Comparison of ENCODE assay signal across 1 cellular context in genomic region chr12:31845613-31846321, GRCh38.
A peak's percentile ranks its signal among the peaks of the same experiment; 100 is the strongest.
TF ChIP-seq lines count a peak whose summit lies in the region.

No MANE protein-coding gene starts in this region.

TF ChIP-seq in HepG2, 621 proteins besides CTCF, POLR2A, EP300 and RAD21 (continued from another document and continues in another):
- TF ChIP-seq BRF2 (CRISPR knock-in tag; IDR thresholded peaks at IDR 0.05) (no peak), ZNF83 (CRISPR knock-in tag; IDR thresholded peaks at IDR 0.05; ENCODE audit: borderline replicate concordance) (no peak), SPEN (CRISPR knock-in tag; IDR thresholded peaks at IDR 0.05; ENCODE audit: low read depth) (no peak), AHDC1 (CRISPR knock-in tag; IDR thresholded peaks at IDR 0.05; ENCODE audit: borderline replicate concordance) (peak; percentile 65; the same call in 1 of the 2 replicates), TAF15 (IDR thresholded peaks at IDR 0.05; ENCODE audit: low read depth, low read length, poor library complexity, severe bottlenecking) (no peak), HMGXB4 (CRISPR knock-in tag; IDR thresholded peaks at IDR 0.05; ENCODE audit: borderline replicate concordance in 1 of 2, low read depth in 1 of 2) (no peak), TFDP1 (CRISPR knock-in tag; IDR thresholded peaks at IDR 0.05; ENCODE audit: borderline replicate concordance) (no peak), ZBTB7B (CRISPR knock-in tag; IDR thresholded peaks at IDR 0.05) (no peak), ZBTB49 (CRISPR knock-in tag; IDR thresholded peaks at IDR 0.05; ENCODE audit: borderline replicate concordance) (no peak), NFATC3 (CRISPR knock-in tag; IDR thresholded peaks at IDR 0.05) (no peak), ZNF572 (CRISPR knock-in tag; IDR thresholded peaks at IDR 0.05) (no peak), ZNF30 (CRISPR knock-in tag; IDR thresholded peaks at IDR 0.05) (no peak), ETV6 (CRISPR knock-in tag; conservative IDR thresholded peaks at IDR 0.05) (no peak), RXRB (CRISPR knock-in tag; IDR thresholded peaks at IDR 0.05; ENCODE audit: borderline replicate concordance) (peak; percentile 80), ZNF354B (CRISPR knock-in tag; IDR thresholded peaks at IDR 0.05) (no peak), IRF2 (CRISPR knock-in tag; IDR thresholded peaks at IDR 0.05) (peak; percentile 63), ZBTB25 (CRISPR knock-in tag; IDR thresholded peaks at IDR 0.05) (no peak), THYN1 (CRISPR knock-in tag; IDR thresholded peaks at IDR 0.05; ENCODE audit: borderline replicate concordance, low read depth) (no peak), ZNF567 (CRISPR knock-in tag; IDR thresholded peaks at IDR 0.05; ENCODE audit: borderline replicate concordance) (no peak), CCDC6 (CRISPR knock-in tag; IDR thresholded peaks at IDR 0.05) (no peak), FOXA1 (IDR thresholded peaks at IDR 0.05) (0 out of 2 replicates have a peak, but pooled peaks have one; percentile 46), FOXA1 (CRISPR knock-in tag; IDR thresholded peaks at IDR 0.05) (peak; percentile 79), NFKB2 (CRISPR knock-in tag; IDR thresholded peaks at IDR 0.05; ENCODE audit: borderline replicate concordance) (no peak), ZNF772 (CRISPR knock-in tag; IDR thresholded peaks at IDR 0.05) (no peak), KDM4B (CRISPR knock-in tag; IDR thresholded peaks at IDR 0.05) (no peak), ZNF607 (CRISPR knock-in tag; IDR thresholded peaks at IDR 0.05; ENCODE audit: borderline replicate concordance) (no peak), ZNF431 (CRISPR knock-in tag; IDR thresholded peaks at IDR 0.05; ENCODE audit: borderline replicate concordance, low read depth) (no peak), ATM (IDR thresholded peaks at IDR 0.05; ENCODE audit: borderline replicate concordance) (no peak), NRL (CRISPR knock-in tag; IDR thresholded peaks at IDR 0.05; ENCODE audit: borderline replicate concordance) (no peak), HDAC6 (IDR thresholded peaks at IDR 0.05; ENCODE audit: low read depth, low read length) (no peak), ZMAT3 (CRISPR knock-in tag; conservative IDR thresholded peaks at IDR 0.05) (no peak), CHD2 (IDR thresholded peaks at IDR 0.05; ENCODE audit: low read depth, low read length) (no peak), ZNF879 (CRISPR knock-in tag; IDR thresholded peaks at IDR 0.05) (no peak), E2F1 (CRISPR knock-in tag; IDR thresholded peaks at IDR 0.05) (no peak), ZNF253 (CRISPR knock-in tag; IDR thresholded peaks at IDR 0.05; ENCODE audit: borderline replicate concordance) (no peak), KLF13 (CRISPR knock-in tag; IDR thresholded peaks at IDR 0.05) (no peak), ZNF747 (CRISPR knock-in tag; IDR thresholded peaks at IDR 0.05; ENCODE audit: borderline replicate concordance) (no peak), ATF4 (CRISPR knock-in tag; IDR thresholded peaks at IDR 0.05) (0 out of 4 replicates have a peak, but pooled peaks of 1 of the 2 experiments have one; percentile 38), KAT2B (IDR thresholded peaks at IDR 0.05; ENCODE audit: borderline replicate concordance, low read depth, low read length) (no peak), KLF16 (CRISPR knock-in tag; IDR thresholded peaks at IDR 0.05) (0 out of 4 replicates have a peak, but pooled peaks of 1 of the 2 experiments have one; percentile 35), FOXJ3 (CRISPR knock-in tag; IDR thresholded peaks at IDR 0.05; ENCODE audit: borderline replicate concordance) (peak; percentile 82; the same call in 1 of the 2 replicates), ZNF281 (CRISPR knock-in tag; IDR thresholded peaks at IDR 0.05; ENCODE audit: borderline replicate concordance) (peak; percentile 41; the same call in 1 of the 2 replicates), PPARG (CRISPR knock-in tag; conservative IDR thresholded peaks at IDR 0.05) (peak; percentile 96), HMG20A (CRISPR knock-in tag; IDR thresholded peaks at IDR 0.05; ENCODE audit: borderline replicate concordance) (peak; percentile 85), TRIM24 (CRISPR knock-in tag; IDR thresholded peaks at IDR 0.05) (no peak)
